ENCODE assay signal across 8 cellular contexts in the genomic region with DNA sequence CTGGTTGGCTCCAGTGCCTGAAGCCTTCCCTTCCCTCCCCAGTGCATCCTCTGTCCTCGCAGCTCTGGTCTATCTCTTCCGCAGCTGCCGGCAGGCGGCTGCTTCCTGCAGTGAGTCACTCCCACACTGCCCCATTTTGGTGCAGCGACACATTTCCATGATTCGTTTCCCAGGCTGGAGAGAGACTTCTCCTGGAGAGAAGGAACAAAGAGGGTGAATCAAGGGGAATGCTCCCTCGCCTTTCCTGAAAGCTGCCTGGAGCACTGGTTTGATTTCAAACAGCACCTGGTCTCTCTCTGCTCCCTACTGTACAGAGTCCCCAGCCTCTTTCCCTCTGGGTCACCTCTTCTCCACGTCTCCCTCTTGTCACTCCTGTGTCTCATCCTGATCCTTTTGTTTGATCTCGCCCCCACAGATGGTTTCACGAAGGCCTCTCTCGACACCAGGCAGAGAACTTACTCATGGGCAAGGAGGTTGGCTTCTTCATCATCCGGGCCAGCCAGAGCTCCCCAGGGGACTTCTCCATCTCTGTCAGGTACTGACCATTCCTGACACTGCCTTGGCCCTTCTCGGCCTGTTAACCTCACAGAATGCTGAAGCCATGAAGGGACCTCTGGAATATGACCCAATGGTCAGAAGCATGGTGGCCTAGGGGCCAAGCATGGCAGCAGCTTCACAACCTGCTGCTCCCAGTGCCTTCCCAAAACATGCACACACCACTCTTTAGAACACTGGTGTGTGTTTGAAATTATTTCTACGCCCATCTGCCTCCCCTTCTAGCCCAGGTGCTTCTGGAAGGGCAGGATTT. TPM values are rescaled to one million over a fixed set of nuclear protein-coding genes. Genes with fewer than 3 reads are reported as not detected.
DNase-seq lines count a peak whose midpoint lies in the region; ATAC-seq and TF ChIP-seq lines count a peak whose summit lies in the region.

A gene (plus strand): TSS at position 758 of the 808 bp plus-strand sequence. CDS start 3,978 bp downstream, outside the sequence.

- H3K4ac ChIP-seq in mesendoderm (ENCODE audit: low read depth, low read length) = no peak within 1 kb of the TSS

- no peak within 1 kb of the TSS for H3K18ac ChIP-seq in mesendoderm (ENCODE audit: low read length)

- H3K9me3 ChIP-seq in SJSA1 (replicated peaks) (no peaks in the 10 kb centered on the region), aorta (ENCODE audit: control insufficient read depth, low read length) (no peaks in the 10 kb centered on the region)

- no peaks in the 10 kb centered on the region for H3K79me1 ChIP-seq in mesendoderm (ENCODE audit: low read length)

- no peak within 1 kb of the TSS for H2BK15ac ChIP-seq in mesendoderm (replicated peaks; ENCODE audit: low read depth)

- H3K27me3 ChIP-seq in SJSA1 (replicated peaks) (no peaks in the 10 kb centered on the region), brain microvascular endothelial cell (replicated peaks) (no peaks in the 10 kb centered on the region), mesendoderm (ENCODE audit: insufficient read depth, low read length, poor library complexity) (no peaks in the 10 kb centered on the region), aorta (ENCODE audit: control insufficient read depth in 1 of 2, insufficient read depth in 2 of 2, low read length in 1 of 2) (no peaks in the 10 kb centered on the region)

- H3K36me3 ChIP-seq in SJSA1 (no peaks in the 10 kb centered on the region), brain microvascular endothelial cell (replicated peaks) (no peaks in the 10 kb centered on the region), mesendoderm (ENCODE audit: control insufficient read depth, insufficient read depth, low read length) (no peaks in the 10 kb centered on the region), aorta (ENCODE audit: control insufficient read depth in 1 of 2, insufficient read depth in 2 of 2, low read length in 1 of 2) (no peaks in the 10 kb centered on the region)

- in situ Hi-C loops in brain microvascular endothelial cell (cut with HindIII; ENCODE audit: low pct_ligation_motif_present, low sequenced_read_pairs) = no loop called here

- H3K27ac ChIP-seq in SJSA1 (peak within 1 kb of the TSS; percentile 94), brain microvascular endothelial cell (peak within 1 kb of the TSS; percentile 94), mesendoderm (ENCODE audit: low read depth, low read length) (no peak within 1 kb of the TSS), aorta (ENCODE audit: low read depth in 1 of 2, low read length in 2 of 2) (no peak within 1 kb of the TSS)

- H3K9ac ChIP-seq in mesendoderm (ENCODE audit: low read length) = peak within 1 kb of the TSS; percentile 17

- intact Hi-C loops in aorta (cut with DNase I) = loop anchor here in 1 of 2 donors (1.0 kb wide), 1 partner anchor 15 kb away; no protein-coding TSS in a partner anchor

- peak within 1 kb of the TSS; percentile 12 for H3K56ac ChIP-seq in mesendoderm (ENCODE audit: low read length)

- no peak within 1 kb of the TSS for H4K5ac ChIP-seq in mesendoderm (ENCODE audit: low read length)

- ATAC-seq in aorta (ENCODE audit: low FRiP score) = no peak
- no peak for ATAC-seq in GM21737 (IDR thresholded peaks at IDR 0.05; ENCODE audit: unreplicated experiment)
- no peak for ATAC-seq in GM21367 (IDR thresholded peaks at IDR 0.05; ENCODE audit: unreplicated experiment)

- no peak within 1 kb of the TSS for H2BK120ac ChIP-seq in mesendoderm (ENCODE audit: low read depth, low read length)

- peak within 1 kb of the TSS; percentile 49 for H2AK5ac ChIP-seq in mesendoderm (ENCODE audit: low read length)

- H3K79me2 ChIP-seq in mesendoderm (ENCODE audit: control insufficient read depth, insufficient read depth, low read length) = no peaks in the 10 kb centered on the region

- H3K4me1 ChIP-seq in SJSA1 (replicated peaks) (peaks cover 44% of the 10 kb centered on the region), mesendoderm (ENCODE audit: control insufficient read depth, low read depth, low read length) (peaks cover 3% of the 10 kb centered on the region), aorta (ENCODE audit: control insufficient read depth in 1 of 2, insufficient read depth in 2 of 2, low read length in 2 of 2) (no peaks in the 10 kb centered on the region)

- no peak within 1 kb of the TSS for H3K4me2 ChIP-seq in mesendoderm (ENCODE audit: low read length)

- peak; percentile 66 for TF ChIP-seq CTCF in brain microvascular endothelial cell (IDR thresholded peaks at IDR 0.05; ENCODE audit: low read depth, low read length, missing control alignments)

- no peak within 1 kb of the TSS for H3K23ac ChIP-seq in mesendoderm (ENCODE audit: low read length)

- peak; percentile 50 for DNase-seq in H4 (ENCODE audit: low spot score)
- DNase-seq in SJSA1 (ENCODE audit: low read depth in 1 of 2, low spot score in 2 of 2) = peak; percentile 77
- DNase-seq in brain microvascular endothelial cell = peak; percentile 49
- peak; percentile 86 for DNase-seq in mesendoderm
- DNase-seq in aorta = no peak
- DNase-seq in SKM-1 treated with dmso at 0.1 percent for 144 hours (lab: John Stamatoyannopoulos, UW; ENCODE audit: unreplicated experiment) = no peak

- H4K8ac ChIP-seq in mesendoderm (ENCODE audit: low read depth, low read length) = no peak within 1 kb of the TSS

- H3K4me3 ChIP-seq in SJSA1 (no peak within 1 kb of the TSS), brain microvascular endothelial cell (ENCODE audit: low read depth, low read length) (no peak within 1 kb of the TSS), mesendoderm (ENCODE audit: low read length) (no peak within 1 kb of the TSS), aorta (ENCODE audit: low read length in 2 of 2) (no peak within 1 kb of the TSS)

- WGBS in mesendoderm (ENCODE audit: extremely low coverage, insufficient coverage, low lambda C conversion rate) = no CpG with 5 or more reads among the region's 14 CpGs
- WGBS in aorta, 2 donors = 44 to 55% methylated on average over 13 to 14 of the region's 14 CpGs

- H2BK5ac ChIP-seq in mesendoderm (ENCODE audit: low read length) = no peak within 1 kb of the TSS

RNA-seq across cellular contexts. Expression of the gene that starts here (rescaled TPM):
- total RNA-seq in H4 (2014; rRNA removed; shearing (Covaris generic)) = not detected in 2 replicates
- total RNA-seq in SJSA1 (2014; rRNA removed; shearing (Covaris generic)) = not detected in 2 replicates
- not detected for polyA plus RNA-seq in mesendoderm (2013, experiment 1 of 2)
- not detected for polyA plus RNA-seq in mesendoderm (2013, experiment 2 of 2)
- under 1 TPM; 0.39 to 0.42 TPM for total RNA-seq in aorta
- polyA plus RNA-seq in aorta = not detected

Comparison
In these comparisons a context has a peak if more than half of its experiments do, and no peak if none do; other contexts are left out.
1. Peak in DNase-seq in H4; RNA of the gene not detected or under 1 TPM.
2. Peak in DNase-seq and H3K27ac ChIP-seq in SJSA1; RNA of the gene not detected or under 1 TPM.
3. DNase-seq: peak in brain microvascular endothelial cell (single experiment) and mesendoderm (single experiment); none in aorta (0 of 2) and SKM-1 treated with dmso at 0.1 percent for 144 hours (single experiment).